19 cellular contexts compared by ENCODE assay signal in the genomic region with DNA sequence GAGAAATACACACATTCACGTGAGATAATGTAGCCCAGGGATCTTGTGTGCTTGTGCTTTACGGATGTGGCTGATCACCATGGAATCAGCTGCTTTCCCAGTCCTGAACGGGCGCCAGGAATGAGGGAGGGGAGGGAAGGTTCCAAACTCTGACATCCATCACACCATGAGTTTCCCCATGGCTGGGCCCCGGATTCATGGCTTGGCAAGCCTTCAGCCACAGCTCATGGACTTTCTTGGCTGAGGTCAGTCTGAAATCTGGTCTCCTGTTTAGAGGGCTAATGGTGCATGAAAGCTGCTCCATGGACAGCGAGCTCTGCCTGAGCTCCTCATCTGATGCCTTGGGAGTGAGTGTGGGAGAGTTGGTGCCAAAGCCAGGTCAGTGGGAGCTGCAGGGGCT.
A peak's percentile ranks its signal among the peaks of the same experiment; 100 is the strongest.
DNase-seq lines count a peak whose midpoint lies in the region; ATAC-seq and TF ChIP-seq lines count a peak whose summit lies in the region.
"Had no signal": no experiment of that assay in that cellular context is flagged by ENCODE, and none has a peak within 500 bp of the region (broad histone marks: within the 10 kb centered on the region; RNA-seq: fewer than 3 reads in every experiment).

No MANE protein-coding gene starts in this region.

- no peaks in the 10 kb centered on the region for H3K36me3 ChIP-seq in kidney epithelial cell (ENCODE audit: control insufficient read depth, insufficient read depth, low read length)
- H3K36me3 ChIP-seq: SJCRH30 had no signal

- H3K27me3 ChIP-seq in kidney epithelial cell (ENCODE audit: control insufficient read depth, insufficient read depth, low read length), result no peaks in the 10 kb centered on the region

- ATAC-seq in omental fat pad (ENCODE audit: low FRiP score), result peak; percentile 88
- ATAC-seq: HepG2, K562 had no signal

- peak; percentile 88 for DNase-seq in G401 (ENCODE audit: low spot score)
- DNase-seq in astrocyte of the hippocampus (ENCODE audit: low read depth, low spot score), result peak; percentile 78
- DNase-seq in kidney epithelial cell (ENCODE audit: low read depth), result peak; percentile 1
- no peak for DNase-seq in omental fat pad (ENCODE audit: low spot score)
- no peak for DNase-seq in activated CD4-positive, alpha-beta T cell treated with anti-CD3 and anti-CD28 coated beads for 48 hours
- DNase-seq in epidermal melanocyte (ENCODE audit: insufficient read length, low spot score), result no peak
- no peak for DNase-seq in iPS-NIHi7 (ENCODE audit: extremely low spot score)
- DNase-seq in DMS 273 (lab: John Stamatoyannopoulos, UW; ENCODE audit: unreplicated experiment), result no peak
- DNase-seq: DND-41, H7, MM.1S, NCI-H1048, NCI-H1436 treated with DMSO at 0.1 percent for 48 hours, NCI-H1930, NCI-H510A treated with DMSO at 0.1 percent for 48 hours, NCI-H748 treated with DMSO at 0.1 percent for 48 hours, SJCRH30 had no signal

- TF ChIP-seq CTCF in kidney epithelial cell (IDR thresholded peaks at IDR 0.05; ENCODE audit: insufficient read depth, low read length, poor library complexity, severe bottlenecking), result no peak
- no peak for TF ChIP-seq CTCF in omental fat pad (IDR thresholded peaks at IDR 0.05)

- in situ Hi-C loops in G401 (cut with HindIII; ENCODE audit: low sequenced_read_pairs), result no loop called here

- H3K4me3 ChIP-seq in kidney epithelial cell (ENCODE audit: low read depth, low read length), result no peak overlapping the region
- H3K4me3 ChIP-seq: K562, SJCRH30 had no signal

Comparison
In these comparisons a context has a peak if more than half of its experiments do, and no peak if none do; other contexts are left out.
1. DNase-seq: peak in G401 (single experiment), astrocyte of the hippocampus (single experiment) and kidney epithelial cell (single experiment); none in omental fat pad (single experiment), activated CD4-positive, alpha-beta T cell treated with anti-CD3 and anti-CD28 coated beads for 48 hours (single experiment), epidermal melanocyte (single experiment), iPS-NIHi7 (single experiment) and DMS 273 (single experiment).